ENCODE assay signal across 8 cellular contexts in genomic region chr1:43719670-43720419, GRCh38. TPM values are rescaled to one million over a fixed set of nuclear protein-coding genes. Genes with fewer than 3 reads are reported as not detected.
DNase-seq lines count a peak whose midpoint lies in the region; TF ChIP-seq lines count a peak whose summit lies in the region.
"Not testable (repeated sequence)": the region's sequence is repeated elsewhere in the genome, so short reads cannot be mapped to it uniquely, and the experiment has no call there.

No MANE protein-coding gene starts in this region.

- H3K4me1 ChIP-seq in ACC112 (ENCODE audit: control insufficient read depth, insufficient read depth, low read length, unreplicated experiment) (peaks cover 18% of the 10 kb centered on the region), adipocyte (ENCODE audit: control insufficient read depth, insufficient read depth, low read length) (peaks cover 29% of the 10 kb centered on the region), skeletal muscle tissue (ENCODE audit: control insufficient read depth in 3 of 3, insufficient read depth in 3 of 3, low read length in 3 of 3) (peaks cover 18 to 32% (median 29%) of the 10 kb centered on the region in 3 donors)
- H3K4me1 ChIP-seq in neural progenitor cell: not testable (repeated sequence)

- not testable (repeated sequence) for H3K27me3 ChIP-seq in ACC112 (ENCODE audit: insufficient read depth, low read length); adipocyte (replicated peaks; ENCODE audit: control insufficient read depth, insufficient read depth, low read length); neural progenitor cell; skeletal muscle tissue (ENCODE audit: control insufficient read depth in 3 of 3, insufficient read depth in 3 of 3, low read length in 3 of 3)

- H3K9me3 Mint-ChIP-seq in HFFc6, neural progenitor cell: not testable (repeated sequence)

- not testable (repeated sequence) for H3K4me3 ChIP-seq in ACC112 (ENCODE audit: low read depth, low read length); cardiac fibroblast (replicated peaks in 1 of 2; ENCODE audit: low read depth in 2 of 2, low read length in 2 of 2); fibroblast of the aortic adventitia (ENCODE audit: low read depth, low read length); neural progenitor cell
- H3K4me3 ChIP-seq in adipocyte (ENCODE audit: low read length) (peak overlapping the region; percentile 17), skeletal muscle tissue (ENCODE audit: low read length in 3 of 3) (peak overlapping the region; percentile 33 to 71 (median 37))

- not testable (repeated sequence) for H3K27me3 Mint-ChIP-seq in HFFc6 (ENCODE audit: insufficient read depth); neural progenitor cell (ENCODE audit: insufficient read depth, low read depth)

- H3K4me2 ChIP-seq in neural progenitor cell: not testable (repeated sequence)

- DNase-seq in HFFc6: peak; percentile 76
- DNase-seq in adipocyte (ENCODE audit: low read depth); neural progenitor cell (ENCODE audit: low spot score): not testable (repeated sequence)
- DNase-seq in cardiac fibroblast (ENCODE audit: low read depth in 2 of 2): peak; percentile 51 to 63
- peak; percentile 46 for DNase-seq in fibroblast of the aortic adventitia (ENCODE audit: low read depth)
- DNase-seq in kidney glomerular epithelial cell (lab: John Stamatoyannopoulos, UW): peak; percentile 9

- peaks cover 17% of the 10 kb centered on the region for H4K20me1 ChIP-seq in neural progenitor cell (ENCODE audit: low read depth)

- H3F3A ChIP-seq in neural progenitor cell (ENCODE audit: low read depth): not testable (repeated sequence)

- not testable (repeated sequence) for H2AFZ ChIP-seq in ACC112 (ENCODE audit: low read length, unreplicated experiment); neural progenitor cell (replicated peaks)

- H3K36me3 ChIP-seq in ACC112 (ENCODE audit: insufficient read depth, low read length); adipocyte (ENCODE audit: control insufficient read depth, insufficient read depth, low read length, severe bottlenecking); neural progenitor cell; skeletal muscle tissue (ENCODE audit: control insufficient read depth in 3 of 3, insufficient read depth in 3 of 3, low read length in 3 of 3): not testable (repeated sequence)

- peaks cover 49% of the 10 kb centered on the region for H3K79me2 ChIP-seq in ACC112 (ENCODE audit: control insufficient read depth, insufficient read depth, low read length, unreplicated experiment)
- peaks cover 25% of the 10 kb centered on the region for H3K79me2 ChIP-seq in neural progenitor cell (ENCODE audit: low read depth)

- H3K4me1 Mint-ChIP-seq in HFFc6 (ENCODE audit: low read depth) (peaks cover 58% of the 10 kb centered on the region), neural progenitor cell (peaks cover 17% of the 10 kb centered on the region)

- peak overlapping the region; percentile 51 for H3K4me3 Mint-ChIP-seq in HFFc6
- H3K4me3 Mint-ChIP-seq in neural progenitor cell: not testable (repeated sequence)

- H3K9ac ChIP-seq in adipocyte (ENCODE audit: low read length) (peak overlapping the region; percentile 25), skeletal muscle tissue (ENCODE audit: low read depth in 1 of 3, low read length in 3 of 3) (peak overlapping the region; percentile 10 to 68 (median 33))
- H3K9ac ChIP-seq in neural progenitor cell: not testable (repeated sequence)

- peak overlapping the region; percentile 72 for H3K27ac Mint-ChIP-seq in HFFc6
- H3K27ac Mint-ChIP-seq in neural progenitor cell: peak overlapping the region; percentile 46

- H3K36me3 Mint-ChIP-seq in HFFc6 (ENCODE audit: low read depth) (peaks cover 18% of the 10 kb centered on the region), neural progenitor cell (peaks cover 14% of the 10 kb centered on the region)

- H3K9me3 ChIP-seq in adipocyte (ENCODE audit: control insufficient read depth, low read length); neural progenitor cell (ENCODE audit: low read depth); skeletal muscle tissue (ENCODE audit: control insufficient read depth in 3 of 3, low read length in 3 of 3): not testable (repeated sequence)

- H3K27ac ChIP-seq in ACC112 (ENCODE audit: low read depth, low read length) (peak overlapping the region; percentile 2; the same call in 1 of the 2 replicates), skeletal muscle tissue (ENCODE audit: low read depth, low read length) (peak overlapping the region; percentile 69)
- H3K27ac ChIP-seq in neural progenitor cell: not testable (repeated sequence)

- not testable (repeated sequence) for TF ChIP-seq CTCF in HFFc6 (IDR thresholded peaks at IDR 0.05); cardiac fibroblast (IDR thresholded peaks at IDR 0.05; ENCODE audit: low read depth, low read length); fibroblast of the aortic adventitia (IDR thresholded peaks at IDR 0.05; ENCODE audit: insufficient read depth, low read length); neural progenitor cell (IDR thresholded peaks at IDR 0.05)

RNA-seq across cellular contexts. Expression of gene ST3GAL3, which starts 12.5 kb away (rescaled TPM):
- 10 to 100 TPM; 15.2 to 22.3 (median 18.0) TPM for total RNA-seq in HFFc6 (2021; fragmentation: NEBNext Ultra II Directional; extraction: Animal tissue kit (Norgen Biotek cat#: 25700))
- 20.1 and 24.0 TPM in 2 replicates for total RNA-seq in fibroblast of the aortic adventitia (ENCODE audit: low replicate concordance)
- 13.6 and 29.7 TPM in 2 replicates for total RNA-seq in neural progenitor cell (ENCODE audit: low replicate concordance)
- 25.1 TPM for total RNA-seq in skeletal muscle tissue
